29 cellular contexts compared by ENCODE assay signal in genomic region chrX:33906971-33907370, GRCh38.
A peak's percentile ranks its signal among the peaks of the same experiment; 100 is the strongest.
DNase-seq lines count a peak whose midpoint lies in the region; ATAC-seq and TF ChIP-seq lines count a peak whose summit lies in the region.
"Had no signal": no experiment of that assay in that cellular context is flagged by ENCODE, and none has a peak within 500 bp of the region (broad histone marks: within the 10 kb centered on the region; RNA-seq: fewer than 3 reads in every experiment).

No MANE protein-coding gene starts in this region.

- no peak overlapping the region for H2BK120ac ChIP-seq in trophoblast cell (ENCODE audit: insufficient read depth, low read length, poor library complexity)

- no peaks in the 10 kb centered on the region for H3K9me3 ChIP-seq in trophoblast cell (ENCODE audit: insufficient read depth, low read depth, low read length)
- peaks cover 4% of the 10 kb centered on the region for H3K9me3 ChIP-seq in psoas muscle
- H3K9me3 ChIP-seq: SJSA1 had no signal

- peak overlapping the region; percentile 33 for H3K4me3 Mint-ChIP-seq in Calu3 (ENCODE audit: low read depth, unreplicated experiment)
- H3K4me3 Mint-ChIP-seq: CD4-positive, alpha-beta memory T cell; IgD-negative memory B cell had no signal

- no TSS peak for BruUV-seq in Calu3 (replicated peaks; lab: Mats Ljungman, UMichigan)

- H3K27me3 ChIP-seq in trophoblast cell (ENCODE audit: insufficient read depth, low read length) = no peaks in the 10 kb centered on the region
- H3K27me3 ChIP-seq in psoas muscle (ENCODE audit: insufficient read depth in 3 of 3, low read length in 2 of 3) = no peaks in the 10 kb centered on the region
- H3K27me3 ChIP-seq: SJSA1 had no signal

- CTCF ChIA-PET in Calu3 (lab: Charles Lee) = no interaction called here

- no peak overlapping the region for H2BK12ac ChIP-seq in trophoblast cell (ENCODE audit: low read length)

- H3K36me3 Mint-ChIP-seq in Calu3 (ENCODE audit: insufficient read depth, unreplicated experiment) = peaks cover 6% of the 10 kb centered on the region
- H3K36me3 Mint-ChIP-seq: CD4-positive, alpha-beta memory T cell; IgD-negative memory B cell had no signal

- H3K36me3 ChIP-seq in trophoblast cell (ENCODE audit: control insufficient read depth in 1 of 2, insufficient read depth in 2 of 2, low read length in 2 of 2) (no peaks in the 10 kb centered on the region), psoas muscle (ENCODE audit: insufficient read depth in 1 of 2, low read depth in 1 of 2) (no peaks in the 10 kb centered on the region)
- H3K36me3 ChIP-seq: BLaER1 treated with 17β-estradiol and CSF1 and Interleukin-3, amounts not matched to agents 10 nM and 100 nM; SJSA1 had no signal

- no peak overlapping the region for H4K12ac ChIP-seq in trophoblast cell (ENCODE audit: low read depth, low read length)

- H4K91ac ChIP-seq in trophoblast cell (ENCODE audit: low read depth, low read length) = no peak overlapping the region

- H2AFZ ChIP-seq in trophoblast cell (ENCODE audit: insufficient read depth, low read length, poor library complexity) = no peak overlapping the region

- H3K4ac ChIP-seq in trophoblast cell (ENCODE audit: low read depth, low read length) = no peak overlapping the region

- DNase-seq in Calu3 (peak; percentile 42), HT-29 (ENCODE audit: low spot score) (peak; percentile 69), islet precursor cell (peak; percentile 87), trophoblast cell (no peak), caudate nucleus (lab: John Stamatoyannopoulos, UW) (no peak), psoas muscle (no peak), NCI-H82 (lab: John Stamatoyannopoulos, UW) (no peak)
- no peak for DNase-seq in activated naive CD4-positive, alpha-beta T cell treated with Interleukin-2 at 50 U/mL for 16 hours
- DNase-seq: CD4-positive, alpha-beta memory T cell; COR-L47; DMS 273 treated with DMSO at 0.1 percent for 48 hours; DMS79; EL; GF-D8; H9; NCI-H1048; NCI-H1417; NCI-H1694; NCI-H2029 treated with DMSO at 0.1 percent for 48 hours; NCI-H2171; NCI-H226; NCI-H510A; NCI-H69; Right ventricle myocardium superior; RPMI8226 had no signal

- H3K23ac ChIP-seq in trophoblast cell (ENCODE audit: low read length) = no peak overlapping the region

- no peak overlapping the region for H3K4me2 ChIP-seq in trophoblast cell (ENCODE audit: low read length)
- H3K4me2 ChIP-seq: BLaER1 treated with 17β-estradiol and CSF1 and Interleukin-3, amounts not matched to agents 10 nM and 100 nM; KMS-11 had no signal

- H3K79me2 ChIP-seq in trophoblast cell (ENCODE audit: control insufficient read depth, insufficient read depth, low read length, poor library complexity) = no peaks in the 10 kb centered on the region

- WGBS in trophoblast cell (ENCODE audit: extremely low coverage, insufficient coverage, insufficient read length) = no CpG with 5 or more reads among the region's 2 CpGs
- 45 to 65% (median 51%) methylated on average over 2 of the region's 2 CpGs for WGBS in psoas muscle, 3 donors

- intact Hi-C loops in Calu3 (cut with micrococcal nuclease; ENCODE audit: unreplicated experiment) (no loop called here), psoas muscle (cut with DNase I) (no loop called here)

- no peak overlapping the region for H3K14ac ChIP-seq in trophoblast cell (ENCODE audit: low read length)

- TF ChIP-seq CTCF in Calu3 (IDR thresholded peaks at IDR 0.05; ENCODE audit: unreplicated experiment) (no peak), psoas muscle (IDR thresholded peaks at IDR 0.05) (no peak)

- no peak for ATAC-seq in psoas muscle

- H4K8ac ChIP-seq in trophoblast cell (ENCODE audit: low read depth, low read length) = no peak overlapping the region

- H3K4me1 ChIP-seq in trophoblast cell (ENCODE audit: control insufficient read depth in 1 of 2, insufficient read depth in 2 of 2, low read length in 2 of 2) (no peaks in the 10 kb centered on the region), psoas muscle (no peaks in the 10 kb centered on the region)
- H3K4me1 ChIP-seq: BLaER1 treated with 17β-estradiol and CSF1 and Interleukin-3, amounts not matched to agents 10 nM and 100 nM; SJSA1 had no signal

- H3K4me1 Mint-ChIP-seq in Calu3 (ENCODE audit: low read depth, unreplicated experiment) = peaks cover 25% of the 10 kb centered on the region
- H3K4me1 Mint-ChIP-seq: CD4-positive, alpha-beta memory T cell had no signal

- peak overlapping the region; percentile 77 for H3K27ac Mint-ChIP-seq in Calu3 (ENCODE audit: unreplicated experiment)
- H3K27ac Mint-ChIP-seq: CD4-positive, alpha-beta memory T cell; IgD-negative memory B cell had no signal

- no peak overlapping the region for H3K4me3 ChIP-seq in trophoblast cell (ENCODE audit: low read depth, low read length)
- H3K4me3 ChIP-seq in psoas muscle = no peak overlapping the region
- H3K4me3 ChIP-seq: BLaER1 treated with 17β-estradiol and CSF1 and Interleukin-3, amounts not matched to agents 10 nM and 100 nM; SJSA1 had no signal

- no peak overlapping the region for H2AK5ac ChIP-seq in trophoblast cell (ENCODE audit: low read length)

- no peak overlapping the region for H3K9ac ChIP-seq in trophoblast cell (ENCODE audit: low read length)
- H3K9ac ChIP-seq: BLaER1 treated with 17β-estradiol and CSF1 and Interleukin-3, amounts not matched to agents 10 nM and 100 nM; KMS-11 had no signal

- peak overlapping the region; percentile 17 for H3K27ac ChIP-seq in trophoblast cell (ENCODE audit: low read depth, low read length)
- H3K27ac ChIP-seq in caudate nucleus (ENCODE audit: low read depth, low read length) = no peak overlapping the region
- no peak overlapping the region for H3K27ac ChIP-seq in psoas muscle
- H3K27ac ChIP-seq: BLaER1 treated with 17β-estradiol and CSF1 and Interleukin-3, amounts not matched to agents 10 nM and 100 nM; KMS-11; SJSA1 had no signal

- H3K18ac ChIP-seq in trophoblast cell (ENCODE audit: low read length) = no peak overlapping the region

- peaks cover 2% of the 10 kb centered on the region for H3K9me3 Mint-ChIP-seq in Calu3 (ENCODE audit: low read depth, unreplicated experiment)

- no peaks in the 10 kb centered on the region for H3K79me1 ChIP-seq in trophoblast cell (ENCODE audit: low read length)

- H2BK5ac ChIP-seq in trophoblast cell (ENCODE audit: low read depth, low read length, poor library complexity) = no peak overlapping the region

- H3K27me3 Mint-ChIP-seq in Calu3 (ENCODE audit: unreplicated experiment) = no peaks in the 10 kb centered on the region
- H3K27me3 Mint-ChIP-seq: CD4-positive, alpha-beta memory T cell; IgD-negative memory B cell had no signal

Comparison
In these comparisons a context has a peak if more than half of its experiments do, and no peak if none do; other contexts are left out.
1. DNase-seq: peak in Calu3 (single experiment), HT-29 (single experiment) and islet precursor cell (single experiment); none in trophoblast cell (0 of 2), activated naive CD4-positive, alpha-beta T cell treated with Interleukin-2 at 50 U/mL for 16 hours (single experiment), caudate nucleus (0 of 61), psoas muscle (0 of 2) and NCI-H82 (single experiment).